Comparison of ENCODE assay signal across 18 cellular contexts in genomic region chr2:197677056-197677455, GRCh38. TPM values are rescaled to one million over a fixed set of nuclear protein-coding genes. Genes with fewer than 3 reads are reported as not detected.
"Had no signal": no experiment of that assay in that cellular context is flagged by ENCODE, and none has a peak within 500 bp of the region (broad histone marks: within the 10 kb centered on the region; RNA-seq: fewer than 3 reads in every experiment).

No MANE protein-coding gene starts in this region.

- H3K36me3 ChIP-seq: esophagus muscularis mucosa, SJSA1, tibial artery, WERI-Rb-1 had no signal

- H3K9me3 Mint-ChIP-seq: activated CD8-positive, alpha-beta T cell treated with anti-CD3 and anti-CD28 coated beads for 36 hours; activated T-helper 1 cell treated with anti-CD3 and anti-CD28 coated beads, Interleukin-12 subunit alpha, Interleukin-12 subunit beta, Interleukin-2, Interleukin-4 antibody, amounts not matched to agents 30 ng/mL and 10 ng/mL and 1 ng/mL, durations not matched to agents 14 hours and 24 hours and 36 hours; central memory CD8-positive, alpha-beta T cell; dendritic cell treated with granulocyte-macrophage colony-stimulating factor and Interleukin-4, amounts not matched to agents 40 ng/mL and 50 ng/mL, for 4 days; stimulated activated naive CD8-positive, alpha-beta T cell treated with anti-CD3 and anti-CD28 coated beads, Interleukin-15, amount 100 ng/mL, for 72 hours; T-helper 2 cell treated with Interferon-gamma antibody and Interleukin-4, amounts not matched to agents 5 μg/mL and 100 μg/mL, for 36 hours had no signal

- H3K4me1 ChIP-seq: foreskin keratinocyte, parathyroid adenoma had no signal

- H3K27ac ChIP-seq: esophagus muscularis mucosa, foreskin keratinocyte, parathyroid adenoma, SJSA1, WERI-Rb-1 had no signal

- H3K4me3 Mint-ChIP-seq: activated CD8-positive, alpha-beta T cell treated with anti-CD3 and anti-CD28 coated beads for 36 hours; activated T-helper 1 cell treated with anti-CD3 and anti-CD28 coated beads, Interleukin-12 subunit alpha, Interleukin-12 subunit beta, Interleukin-2, Interleukin-4 antibody, amounts not matched to agents 30 ng/mL and 10 ng/mL and 1 ng/mL, durations not matched to agents 14 hours and 24 hours and 36 hours; central memory CD8-positive, alpha-beta T cell; dendritic cell treated with granulocyte-macrophage colony-stimulating factor and Interleukin-4, amounts not matched to agents 40 ng/mL and 50 ng/mL, for 4 days; stimulated activated naive CD8-positive, alpha-beta T cell treated with anti-CD3 and anti-CD28 coated beads, Interleukin-15, amount 100 ng/mL, for 72 hours; T-helper 2 cell treated with Interferon-gamma antibody and Interleukin-4, amounts not matched to agents 5 μg/mL and 100 μg/mL, for 36 hours had no signal

- DNase-seq: activated CD4-positive, alpha-beta T cell treated with anti-CD3 and anti-CD28 coated beads for 4 hours; activated CD8-positive, alpha-beta memory T cell treated with anti-CD3 and anti-CD28 coated beads, Interleukin-2, amount 50 U/mL, for 4 hours; activated CD8-positive, alpha-beta T cell treated with anti-CD3 and anti-CD28 coated beads for 36 hours; activated naive CD4-positive, alpha-beta T cell treated with Interleukin-2 at 50 U/mL for 16 hours; stimulated activated CD4-positive, alpha-beta T cell treated with anti-CD3 and anti-CD28 coated beads, Interleukin-15, amount 100 ng/mL, for 24 hours; stimulated activated CD4-positive, alpha-beta T cell treated with anti-CD3 and anti-CD28 coated beads, Interleukin-4, amount 100 ng/mL, for 24 hours; stimulated activated naive CD8-positive, alpha-beta T cell treated with anti-CD3 and anti-CD28 coated beads, Interleukin-15, amount 100 ng/mL, for 72 hours; SW 1271; tibial artery; WERI-Rb-1 had no signal

- H3K27me3 ChIP-seq: tibial artery had no signal

- H3K4me1 Mint-ChIP-seq: central memory CD8-positive, alpha-beta T cell had no signal

- H3K27me3 Mint-ChIP-seq: stimulated activated naive CD8-positive, alpha-beta T cell treated with anti-CD3 and anti-CD28 coated beads, Interleukin-15, amount 100 ng/mL, for 72 hours had no signal

- H3K27ac Mint-ChIP-seq: activated CD8-positive, alpha-beta T cell treated with anti-CD3 and anti-CD28 coated beads for 36 hours; activated T-helper 1 cell treated with anti-CD3 and anti-CD28 coated beads, Interleukin-12 subunit alpha, Interleukin-12 subunit beta, Interleukin-2, Interleukin-4 antibody, amounts not matched to agents 30 ng/mL and 10 ng/mL and 1 ng/mL, durations not matched to agents 14 hours and 24 hours and 36 hours; dendritic cell treated with granulocyte-macrophage colony-stimulating factor and Interleukin-4, amounts not matched to agents 40 ng/mL and 50 ng/mL, for 4 days; stimulated activated naive CD8-positive, alpha-beta T cell treated with anti-CD3 and anti-CD28 coated beads, Interleukin-15, amount 100 ng/mL, for 72 hours; T-helper 2 cell treated with Interferon-gamma antibody and Interleukin-4, amounts not matched to agents 5 μg/mL and 100 μg/mL, for 36 hours had no signal

- H3K9me3 ChIP-seq: esophagus muscularis mucosa, SJSA1, tibial artery had no signal

- ATAC-seq: stimulated activated naive CD8-positive, alpha-beta T cell treated with anti-CD3 and anti-CD28 coated beads, Interleukin-15, amount 100 ng/mL, for 72 hours had no signal

- H3K4me3 ChIP-seq: esophagus muscularis mucosa, SJSA1 had no signal

RNA-seq across cellular contexts. Expression of gene RFTN2, which starts 1.7 kb away (rescaled TPM):
- total RNA-seq: activated CD8-positive, alpha-beta T cell treated with anti-CD3 and anti-CD28 coated beads for 36 hours; activated T-helper 1 cell treated with anti-CD3 and anti-CD28 coated beads, Interleukin-12 subunit alpha, Interleukin-12 subunit beta, Interleukin-2, Interleukin-4 antibody, amounts not matched to agents 30 ng/mL and 10 ng/mL and 1 ng/mL, durations not matched to agents 14 hours and 24 hours and 36 hours; foreskin keratinocyte had no signal
- polyA plus RNA-seq: foreskin keratinocyte had no signal
